11 cellular contexts compared by ENCODE assay signal in genomic region chr15:63195257-63196023, GRCh38. TPM values are rescaled to one million over a fixed set of nuclear protein-coding genes. Genes with fewer than 3 reads are reported as not detected.
DNase-seq lines count a peak whose midpoint lies in the region; ATAC-seq, FAIRE-seq and TF ChIP-seq lines count a peak whose summit lies in the region.
"Had no signal": no experiment of that assay in that cellular context is flagged by ENCODE, and none has a peak within 500 bp of the region (broad histone marks: within the 10 kb centered on the region; RNA-seq: fewer than 3 reads in every experiment).

No MANE protein-coding gene starts in this region.

- BruUV-seq in K562 (replicated peaks; lab: Mats Ljungman, UMichigan), result no TSS peak

- no peak for TF ChIP-seq RAD21 in K562 (CRISPR knock-in tag; conservative IDR thresholded peaks at IDR 0.05 in 1 of 2, IDR thresholded peaks at IDR 0.05 in 1 of 2)

- DNase-seq in NCI-H2171 treated with DMSO at 0.1 percent for 48 hours (lab: John Stamatoyannopoulos, UW) (peak; percentile 62), NCI-H2171 (lab: John Stamatoyannopoulos, UW) (no peak), MV-4-11 (lab: John Stamatoyannopoulos, UW) (peak; percentile 10), K562 (ENCODE audit: extremely low read depth in 1 of 4, low spot score in 3 of 4) (peak in 3 of 4 experiments; percentile 29 to 46 (median 41)), ovary (peak; percentile 43 to 69 (median 54)), NCI-H187 treated with DMSO at 0.1 percent for 48 hours (lab: John Stamatoyannopoulos, UW) (no peak), KG1 (lab: John Stamatoyannopoulos, UW) (no peak)
- DNase-seq: amniotic stem cell, NCI-H1930, T-helper 9 cell had no signal

- peaks cover 11% of the 10 kb centered on the region for H3K36me3 ChIP-seq in K562 (ENCODE audit: control insufficient read depth, insufficient read depth, low read length)
- no peaks in the 10 kb centered on the region for H3K36me3 ChIP-seq in ovary

- H3K4me1 ChIP-seq in K562 (replicated peaks in 1 of 2; ENCODE audit: control insufficient read depth in 2 of 2, insufficient read depth in 2 of 2, low read length in 2 of 2) (peaks cover 16 to 84% of the 10 kb centered on the region in 2 experiments), ovary (ENCODE audit: insufficient read depth) (peaks cover 21% of the 10 kb centered on the region)

- intact Hi-C loops in K562 (cut with micrococcal nuclease), result no loop called here
- intact Hi-C loops in ovary (cut with DNase I), result no loop called here

- TF ChIP-seq EP300 in K562 (IDR thresholded peaks at IDR 0.05; ENCODE audit: low read length) (no peak), ovary (IDR thresholded peaks at IDR 0.05) (no peak)

- H3K4me3 ChIP-seq in K562 (no peak overlapping the region), ovary (peak overlapping the region; percentile 5)

- H3K9me3 ChIP-seq in K562 (replicated peaks; ENCODE audit: control insufficient read depth, insufficient read depth, low read depth, low read length) (no peaks in the 10 kb centered on the region), ovary (no peaks in the 10 kb centered on the region)

- in situ Hi-C loops in K562 (cut with MboI), result no loop called here

- H3K9ac ChIP-seq in K562 (ENCODE audit: insufficient read depth in 1 of 2, low read depth in 2 of 2, low read length in 2 of 2), result peak overlapping the region in 1 of 2 experiments; percentile 2; a peak in 2 of 4 replicates

- FAIRE-seq in K562 (lab: Jason Lieb, UNC), result no peak

- H3K4me2 ChIP-seq in K562 (ENCODE audit: insufficient read depth, low read length), result peak overlapping the region; percentile 38; the same call in 1 of the 2 replicates

- H3K27me3 ChIP-seq in K562 (ENCODE audit: control insufficient read depth in 2 of 2, insufficient read depth in 2 of 2, low read length in 2 of 2), result no peaks in the 10 kb centered on the region
- H3K27me3 ChIP-seq in ovary, result no peaks in the 10 kb centered on the region

- H3K27ac ChIP-seq in K562 (ENCODE audit: extremely low read depth, low read depth, low read length) (peak overlapping the region; percentile 1; the same call in 2 of the 3 replicates), ovary (peak overlapping the region in 1 of 2 donors; percentile 24)

- no peaks in the 10 kb centered on the region for H3K9me1 ChIP-seq in K562 (ENCODE audit: control insufficient read depth, insufficient read depth, low read length)

- POLR2A ChIA-PET in K562 (lab: Yijun Ruan, JAX), result interaction anchor here (0.5 to 4.7 kb wide), 17 partner anchors 8 to 355 kb away, joined by 3 to 36 read pairs (median 3); no protein-coding TSS in a partner anchor

- peaks cover 5% of the 10 kb centered on the region; the same call in 1 of the 2 replicates for H4K20me1 ChIP-seq in K562 (replicated peaks; ENCODE audit: control insufficient read depth, insufficient read depth, low read length)

- CTCF ChIA-PET in K562 (lab: Yijun Ruan, JAX; ENCODE audit: low intra/inter-chr PET ratio), result no interaction called here

- TF ChIP-seq CTCF in K562 (IDR thresholded peaks at IDR 0.05 in 2 of 3, conservative IDR thresholded peaks at IDR 0.05 in 1 of 3; ENCODE audit: insufficient read depth in 2 of 3, low read depth in 1 of 3, low read length in 3 of 3), result no peak
- no peak for TF ChIP-seq CTCF in ovary (IDR thresholded peaks at IDR 0.05)

- TF ChIP-seq POLR2A in K562 (conservative IDR thresholded peaks at IDR 0.05) (no peak), ovary (IDR thresholded peaks at IDR 0.05) (no peak)

- ATAC-seq in K562 (0 out of 3 replicates have a peak, but pooled peaks have one; percentile 6), GM19328 (IDR thresholded peaks at IDR 0.05; ENCODE audit: unreplicated experiment) (no peak)

- H2AFZ ChIP-seq in K562 (ENCODE audit: low read depth, low read length), result no peak overlapping the region

- H3K79me2 ChIP-seq in K562 (ENCODE audit: control insufficient read depth, insufficient read depth, low read length), result peaks cover 100% of the 10 kb centered on the region

- 21% methylated on average over 4 of the region's 4 CpGs for WGBS in K562 (ENCODE audit: insufficient coverage, low coverage, missing lambda C conversion rate)
- WGBS in ovary, 3 donors, result 21 to 34% (median 30%) methylated on average over 4 of the region's 4 CpGs

TF ChIP-seq in K562, 482 proteins besides CTCF, POLR2A, EP300 and RAD21:
- TF ChIP-seq NBN (IDR thresholded peaks at IDR 0.05; ENCODE audit: low read depth) (peak; percentile 59; the same call in 1 of the 2 replicates), NELFE (IDR thresholded peaks at IDR 0.05; ENCODE audit: insufficient read depth, insufficient read length) (no peak), DEAF1 (CRISPR knock-in tag; IDR thresholded peaks at IDR 0.05) (no peak), RFX1 (IDR thresholded peaks at IDR 0.05) (peak; percentile 31; the same call in 1 of the 2 replicates), DACH1 (IDR thresholded peaks at IDR 0.05; ENCODE audit: partially characterized antibody) (peak; percentile 46), PREB (CRISPR knock-in tag; IDR thresholded peaks at IDR 0.05) (no peak), TBP (optimal IDR thresholded peaks at IDR 0.05; ENCODE audit: low read depth, low read length) (no peak), HDAC1 (IDR thresholded peaks at IDR 0.05) (0 out of 4 replicates have a peak, but pooled peaks of 1 of the 2 experiments have one; percentile 14), NFIC (IDR thresholded peaks at IDR 0.05) (peak; percentile 88), KLF6 (CRISPR knock-in tag; IDR thresholded peaks at IDR 0.05; ENCODE audit: borderline replicate concordance) (no peak), PTRF (tag; IDR thresholded peaks at IDR 0.05) (no peak)

RNA-seq across cellular contexts. Expression of gene RAB8B, which starts 6.0 kb away (rescaled TPM):
- 10.7 and 17.8 TPM in 2 replicates for total RNA-seq in K562 (2011; cell fraction: chromatin; rRNA removed; ENCODE audit: low replicate concordance)
- total RNA-seq in K562 (2011; cell fraction: nucleolus; rRNA removed), result 5.3 and 7.3 TPM in 2 replicates
- 10.6 and 18.9 TPM in 2 replicates for total RNA-seq in K562 (2011; cell fraction: nucleoplasm; rRNA removed)
- total RNA-seq in K562 (2014; rRNA removed) (23.6 and 24.6 TPM in 2 replicates), K562 (2014; rRNA removed; fragmentation: Illumina TruSeq; extraction: Trizol) (28.9 and 33.9 TPM in 2 replicates), K562 (2015; rRNA removed; fragmentation: Illumina TruSeq; extraction: Trizol) (30.8 and 32.1 TPM in 2 replicates), K562 (2021) (24.2 and 27.3 TPM in 2 replicates), ovary (10 to 100 TPM; 23.1 to 58.0 (median 48.5) TPM)
- polyA plus RNA-seq in K562 (2011; rRNA removed) (13.2 and 21.5 TPM in 2 replicates), K562 (2014; fragmentation: Illumina TruSeq; extraction: Trizol) (20.5 and 30.0 TPM in 2 replicates), K562 (2014; fragmentation: Nextera tagmentation; extraction: Ambion mirVana) (10 to 100 TPM in 1 of 2 experiments, 1 to 10 TPM in 1; 7.8 to 12.1 TPM), K562 (2014; rRNA removed) (17.4 and 17.6 TPM in 2 replicates), ovary (10 to 100 TPM; 18.5 to 40.0 TPM)
- 4.1 and 7.1 TPM in 2 replicates for polyA plus RNA-seq in K562 (2011; cell fraction: cytosol; rRNA removed)
- 12.5 and 14.7 TPM in 2 replicates for polyA plus RNA-seq in K562 (2011; cell fraction: nucleus; rRNA removed)
- 12.2 and 30.2 TPM in 2 replicates for polyA plus RNA-seq in K562 (2012)
- polyA minus RNA-seq in K562 (2011; rRNA and poly(A)+ RNA removed), result 48.4 and 52.6 TPM in 2 replicates
- 36.9 and 49.1 TPM in 2 replicates for polyA minus RNA-seq in K562 (2011; cell fraction: cytosol; rRNA and poly(A)+ RNA removed)
- 6.1 and 10.1 TPM in 2 replicates for polyA minus RNA-seq in K562 (2011; cell fraction: nucleus; rRNA and poly(A)+ RNA removed)

RNA-seq across cellular contexts. Expression of gene RPS27L, which starts 38.2 kb away (rescaled TPM):
- total RNA-seq in K562 (2011; cell fraction: chromatin; rRNA removed; ENCODE audit: low replicate concordance), result 10.6 and 25.3 TPM in 2 replicates
- total RNA-seq in K562 (2011; cell fraction: nucleolus; rRNA removed), result 10.3 and 10.4 TPM in 2 replicates
- total RNA-seq in K562 (2011; cell fraction: nucleoplasm; rRNA removed), result 17.9 and 22.3 TPM in 2 replicates
- 75.1 and 85.7 TPM in 2 replicates for total RNA-seq in K562 (2014; rRNA removed)
- 128 and 148 TPM in 2 replicates for total RNA-seq in K562 (2014; rRNA removed; fragmentation: Illumina TruSeq; extraction: Trizol)
- 92.6 and 105 TPM in 2 replicates for total RNA-seq in K562 (2015; rRNA removed; fragmentation: Illumina TruSeq; extraction: Trizol)
- 94.4 and 115 TPM in 2 replicates for total RNA-seq in K562 (2021)
- polyA plus RNA-seq in K562 (2011; rRNA removed), result 117 and 155 TPM in 2 replicates
- 29.8 and 61.5 TPM in 2 replicates for polyA plus RNA-seq in K562 (2011; cell fraction: cytosol; rRNA removed)
- 20.0 and 40.3 TPM in 2 replicates for polyA plus RNA-seq in K562 (2011; cell fraction: nucleus; rRNA removed)
- polyA plus RNA-seq in K562 (2012), result 157 and 166 TPM in 2 replicates
- polyA plus RNA-seq in K562 (2014; fragmentation: Illumina TruSeq; extraction: Trizol), result 72.2 and 79.3 TPM in 2 replicates
- polyA plus RNA-seq in K562 (2014; fragmentation: Nextera tagmentation; extraction: Ambion mirVana), result 100 to 1,000 TPM; 328 to 382 TPM
- 115 and 116 TPM in 2 replicates for polyA plus RNA-seq in K562 (2014; rRNA removed)
- polyA minus RNA-seq in K562 (2011; rRNA and poly(A)+ RNA removed), result 27.4 and 34.5 TPM in 2 replicates
- polyA minus RNA-seq in K562 (2011; cell fraction: cytosol; rRNA and poly(A)+ RNA removed), result 15.9 and 18.7 TPM in 2 replicates
- polyA minus RNA-seq in K562 (2011; cell fraction: nucleus; rRNA and poly(A)+ RNA removed), result 8.5 and 15.7 TPM in 2 replicates
- total RNA-seq in ovary, result 100 to 1,000 TPM in 2 of 7 donors, 10 to 100 TPM in 5; 85.5 to 129 (median 95.0) TPM
- 100 to 1,000 TPM in 1 of 2 donors, 10 to 100 TPM in 1; 92.0 to 121 TPM for polyA plus RNA-seq in ovary

Comparison
In these comparisons a context has a peak if more than half of its experiments do, and no peak if none do; other contexts are left out.
1. DNase-seq: peak in NCI-H2171 treated with DMSO at 0.1 percent for 48 hours (single experiment), MV-4-11 (single experiment), K562 (3 of 4) and ovary (5 of 5); none in NCI-H2171 (single experiment), NCI-H187 treated with DMSO at 0.1 percent for 48 hours (single experiment) and KG1 (single experiment).